1 cellular context compared by ENCODE assay signal in the genomic region with DNA sequence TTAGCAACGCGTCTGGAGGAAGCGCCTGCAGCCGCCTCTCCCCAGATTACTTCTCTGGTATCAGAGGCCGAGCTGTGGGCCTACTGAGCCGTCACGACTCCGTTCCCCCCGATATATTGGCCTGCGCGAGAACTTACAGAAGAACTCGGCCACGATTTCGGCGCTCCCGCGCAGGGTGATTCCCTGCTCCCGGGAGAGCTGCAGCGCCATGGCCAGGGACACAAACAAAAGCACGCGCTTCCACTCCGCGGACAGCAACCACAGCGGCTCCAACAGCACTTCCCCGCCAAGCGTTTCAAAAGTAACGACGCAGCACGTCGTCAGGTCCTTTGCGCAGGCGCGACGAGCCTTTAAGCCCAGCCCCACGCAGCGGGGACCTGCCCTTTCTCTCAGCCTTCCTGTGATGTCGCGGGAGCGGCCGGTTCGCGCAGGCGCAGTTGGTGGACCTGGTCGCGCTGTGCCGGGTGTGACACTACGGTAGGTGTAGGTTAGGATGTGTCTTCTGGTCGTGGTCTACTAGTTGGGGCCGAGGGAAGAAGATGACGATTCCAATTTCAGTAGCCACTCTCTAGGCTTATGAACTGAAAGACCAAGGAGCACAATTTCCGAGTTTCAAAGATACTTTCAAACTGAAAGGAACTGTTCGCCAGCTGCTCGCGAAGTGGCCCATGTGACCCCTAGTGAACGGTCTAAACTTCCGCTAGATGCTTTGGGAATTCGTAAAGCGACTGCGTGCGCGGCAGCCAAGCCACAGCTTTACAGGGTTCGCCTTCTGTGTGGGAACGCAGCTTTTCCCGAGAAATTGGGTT.
A peak's percentile ranks its signal among the peaks of the same experiment; 100 is the strongest.
TF ChIP-seq lines count a peak whose summit lies in the region.

A gene (minus strand): TSS at position 324 of the 809 bp plus-strand sequence. CDS start 114 bp downstream, at position 210.

TF ChIP-seq in HEK293, 187 proteins besides CTCF, POLR2A, EP300 and RAD21 (continued from another document):
- TF ChIP-seq, protein P1, sequence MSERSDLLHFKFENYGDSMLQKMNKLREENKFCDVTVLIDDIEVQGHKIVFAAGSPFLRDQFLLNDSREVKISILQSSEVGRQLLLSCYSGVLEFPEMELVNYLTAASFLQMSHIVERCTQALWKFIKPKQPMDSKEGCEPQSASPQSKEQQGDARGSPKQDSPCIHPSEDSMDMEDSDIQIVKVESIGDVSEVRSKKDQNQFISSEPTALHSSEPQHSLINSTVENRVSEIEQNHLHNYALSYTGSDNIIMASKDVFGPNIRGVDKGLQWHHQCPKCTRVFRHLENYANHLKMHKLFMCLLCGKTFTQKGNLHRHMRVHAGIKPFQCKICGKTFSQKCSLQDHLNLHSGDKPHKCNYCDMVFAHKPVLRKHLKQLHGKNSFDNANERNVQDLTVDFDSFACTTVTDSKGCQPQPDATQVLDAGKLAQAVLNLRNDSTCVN (tag by site-specific recombination; optimal IDR thresholded peaks at IDR 0.05), result peak; percentile 86
- TF ChIP-seq, protein P2, sequence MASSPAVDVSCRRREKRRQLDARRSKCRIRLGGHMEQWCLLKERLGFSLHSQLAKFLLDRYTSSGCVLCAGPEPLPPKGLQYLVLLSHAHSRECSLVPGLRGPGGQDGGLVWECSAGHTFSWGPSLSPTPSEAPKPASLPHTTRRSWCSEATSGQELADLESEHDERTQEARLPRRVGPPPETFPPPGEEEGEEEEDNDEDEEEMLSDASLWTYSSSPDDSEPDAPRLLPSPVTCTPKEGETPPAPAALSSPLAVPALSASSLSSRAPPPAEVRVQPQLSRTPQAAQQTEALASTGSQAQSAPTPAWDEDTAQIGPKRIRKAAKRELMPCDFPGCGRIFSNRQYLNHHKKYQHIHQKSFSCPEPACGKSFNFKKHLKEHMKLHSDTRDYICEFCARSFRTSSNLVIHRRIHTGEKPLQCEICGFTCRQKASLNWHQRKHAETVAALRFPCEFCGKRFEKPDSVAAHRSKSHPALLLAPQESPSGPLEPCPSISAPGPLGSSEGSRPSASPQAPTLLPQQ (tag by site-specific recombination; IDR thresholded peaks at IDR 0.05), result peak; percentile 61; the same call in 1 of the 2 replicates
- TF ChIP-seq, protein P3, sequence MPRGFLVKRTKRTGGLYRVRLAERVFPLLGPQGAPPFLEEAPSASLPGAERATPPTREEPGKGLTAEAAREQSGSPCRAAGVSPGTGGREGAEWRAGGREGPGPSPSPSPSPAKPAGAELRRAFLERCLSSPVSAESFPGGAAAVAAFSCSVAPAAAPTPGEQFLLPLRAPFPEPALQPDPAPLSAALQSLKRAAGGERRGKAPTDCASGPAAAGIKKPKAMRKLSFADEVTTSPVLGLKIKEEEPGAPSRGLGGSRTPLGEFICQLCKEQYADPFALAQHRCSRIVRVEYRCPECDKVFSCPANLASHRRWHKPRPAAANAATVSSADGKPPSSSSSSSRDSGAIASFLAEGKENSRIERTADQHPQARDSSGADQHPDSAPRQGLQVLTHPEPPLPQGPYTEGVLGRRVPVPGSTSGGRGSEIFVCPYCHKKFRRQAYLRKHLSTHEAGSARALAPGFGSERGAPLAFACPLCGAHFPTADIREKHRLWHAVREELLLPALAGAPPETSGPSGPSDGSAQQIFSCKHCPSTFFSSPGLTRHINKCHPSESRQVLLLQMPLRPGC (tag by site-specific recombination; IDR thresholded peaks at IDR 0.05), result 0 out of 2 replicates have a peak, but pooled peaks have one; percentile 13
- peak; percentile 64; the same call in 1 of the 2 replicates for TF ChIP-seq KLF16 (tag by site-specific recombination; IDR thresholded peaks at IDR 0.05)
- TF ChIP-seq ZNF23 (tag by site-specific recombination; IDR thresholded peaks at IDR 0.05; ENCODE audit: borderline replicate concordance), result no peak
- TF ChIP-seq, protein P4, sequence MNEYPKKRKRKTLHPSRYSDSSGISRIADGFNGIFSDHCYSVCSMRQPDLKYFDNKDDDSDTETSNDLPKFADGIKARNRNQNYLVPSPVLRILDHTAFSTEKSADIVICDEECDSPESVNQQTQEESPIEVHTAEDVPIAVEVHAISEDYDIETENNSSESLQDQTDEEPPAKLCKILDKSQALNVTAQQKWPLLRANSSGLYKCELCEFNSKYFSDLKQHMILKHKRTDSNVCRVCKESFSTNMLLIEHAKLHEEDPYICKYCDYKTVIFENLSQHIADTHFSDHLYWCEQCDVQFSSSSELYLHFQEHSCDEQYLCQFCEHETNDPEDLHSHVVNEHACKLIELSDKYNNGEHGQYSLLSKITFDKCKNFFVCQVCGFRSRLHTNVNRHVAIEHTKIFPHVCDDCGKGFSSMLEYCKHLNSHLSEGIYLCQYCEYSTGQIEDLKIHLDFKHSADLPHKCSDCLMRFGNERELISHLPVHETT (tag by site-specific recombination; IDR thresholded peaks at IDR 0.05), result no peak
